ENCODE assay signal across 13 cellular contexts in genomic region chr10:29254123-29255046, GRCh38. TPM values are rescaled to one million over a fixed set of nuclear protein-coding genes. Genes with fewer than 3 reads are reported as not detected.
DNase-seq lines count a peak whose midpoint lies in the region; ATAC-seq and TF ChIP-seq lines count a peak whose summit lies in the region.
"Had no signal": no experiment of that assay in that cellular context is flagged by ENCODE, and none has a peak within 500 bp of the region (broad histone marks: within the 10 kb centered on the region; RNA-seq: fewer than 3 reads in every experiment).

No MANE protein-coding gene starts in this region.

- H3K9ac ChIP-seq in adipocyte (ENCODE audit: low read length), result no peak overlapping the region

- ATAC-seq in activated CD8-positive, alpha-beta memory T cell treated with anti-CD3 and anti-CD28 coated beads, Interleukin-2, amount 10 ng/mL, durations not matched to agents 7 days and 5 days, result no peak
- ATAC-seq in gastroesophageal sphincter, result no peak
- ATAC-seq: stimulated activated naive CD8-positive, alpha-beta T cell treated with anti-CD3 and anti-CD28 coated beads, Interleukin-15, Interleukin-2, amounts not matched to agents 100 U/mL and 50 U/mL, for 24 hours had no signal

- TF ChIP-seq EP300 in gastroesophageal sphincter (IDR thresholded peaks at IDR 0.05), result no peak

- CTCF ChIA-PET in activated CD8-positive, alpha-beta memory T cell treated with anti-CD3 and anti-CD28 coated beads, Interleukin-2, amount 10 ng/mL, durations not matched to agents 7 days and 5 days (lab: Charles Lee), result no interaction called here

- no peak overlapping the region for H3K27ac Mint-ChIP-seq in activated CD8-positive, alpha-beta memory T cell treated with anti-CD3 and anti-CD28 coated beads, Interleukin-2, amount 10 ng/mL, durations not matched to agents 7 days and 5 days

- no peak for TF ChIP-seq CTCF in gastroesophageal sphincter (IDR thresholded peaks at IDR 0.05)

- peaks cover 10% of the 10 kb centered on the region for H3K27me3 Mint-ChIP-seq in activated CD8-positive, alpha-beta memory T cell treated with anti-CD3 and anti-CD28 coated beads, Interleukin-2, amount 10 ng/mL, durations not matched to agents 7 days and 5 days

- H3K4me1 ChIP-seq in adipocyte (ENCODE audit: control insufficient read depth, insufficient read depth, low read length) (peaks cover 51% of the 10 kb centered on the region), mesodermal cell (ENCODE audit: control insufficient read depth, insufficient read depth, low read length, poor library complexity, severe bottlenecking) (peaks cover 65% of the 10 kb centered on the region), gastroesophageal sphincter (peaks cover 0 to 7% (median 0%) of the 10 kb centered on the region in 3 donors)

- WGBS in mesodermal cell (ENCODE audit: insufficient coverage in 2 of 2), 2 experiments, result 10 to 16% methylated on average over 7 to 8 of the region's 9 CpGs
- 20 to 21% methylated on average over 1 to 5 of the region's 9 CpGs for WGBS in gastroesophageal sphincter (ENCODE audit: low coverage in 1 of 2), 2 donors

- peak; percentile 83 for DNase-seq in EH (ENCODE audit: low read depth)
- peak; percentile 28 for DNase-seq in HuH-7.5 (ENCODE audit: low spot score)
- DNase-seq in adipocyte (ENCODE audit: low read depth), result peak; percentile 32
- DNase-seq in activated CD8-positive, alpha-beta memory T cell treated with anti-CD3 and anti-CD28 coated beads, Interleukin-2, amount 10 ng/mL, durations not matched to agents 7 days and 5 days, result no peak
- DNase-seq in activated naive CD4-positive, alpha-beta T cell treated with Interleukin-2 at 50 U/mL for 16 hours, result no peak
- no peak for DNase-seq in NCI-H510A (lab: John Stamatoyannopoulos, UW)
- DNase-seq: foreskin melanocyte; NCI-H2029; stimulated activated naive CD8-positive, alpha-beta T cell treated with anti-CD3 and anti-CD28 coated beads, Interleukin-15, Interleukin-2, amounts not matched to agents 100 U/mL and 50 U/mL, for 24 hours had no signal

- no peak overlapping the region for H3K4me3 Mint-ChIP-seq in activated CD8-positive, alpha-beta memory T cell treated with anti-CD3 and anti-CD28 coated beads, Interleukin-2, amount 10 ng/mL, durations not matched to agents 7 days and 5 days

- H3K4me1 Mint-ChIP-seq in activated CD8-positive, alpha-beta memory T cell treated with anti-CD3 and anti-CD28 coated beads, Interleukin-2, amount 10 ng/mL, durations not matched to agents 7 days and 5 days, result no peaks in the 10 kb centered on the region

- no peaks in the 10 kb centered on the region for H3K9me3 Mint-ChIP-seq in activated CD8-positive, alpha-beta memory T cell treated with anti-CD3 and anti-CD28 coated beads, Interleukin-2, amount 10 ng/mL, durations not matched to agents 7 days and 5 days (ENCODE audit: low read depth)

- H3K36me3 ChIP-seq in adipocyte (ENCODE audit: control insufficient read depth, insufficient read depth, low read length, severe bottlenecking) (no peaks in the 10 kb centered on the region), mesodermal cell (ENCODE audit: control insufficient read depth, insufficient read depth, low read length) (no peaks in the 10 kb centered on the region), gastroesophageal sphincter (no peaks in the 10 kb centered on the region)

- no peaks in the 10 kb centered on the region for H3K36me3 Mint-ChIP-seq in activated CD8-positive, alpha-beta memory T cell treated with anti-CD3 and anti-CD28 coated beads, Interleukin-2, amount 10 ng/mL, durations not matched to agents 7 days and 5 days

- no peak for TF ChIP-seq POLR2A in gastroesophageal sphincter (IDR thresholded peaks at IDR 0.05)

- H3K4me3 ChIP-seq in adipocyte (ENCODE audit: low read length) (no peak overlapping the region), mesodermal cell (ENCODE audit: extremely low read depth, insufficient read depth, low read length, poor library complexity, severe bottlenecking) (no peak overlapping the region), gastroesophageal sphincter (no peak overlapping the region)

- H3K9me3 ChIP-seq in adipocyte (ENCODE audit: control insufficient read depth, low read length) (peaks cover 2% of the 10 kb centered on the region), mesodermal cell (ENCODE audit: control insufficient read depth, low read length) (peaks cover 3% of the 10 kb centered on the region), gastroesophageal sphincter (peaks cover 0 to 4% (median 0%) of the 10 kb centered on the region in 3 donors)

- H3K27me3 ChIP-seq in adipocyte (replicated peaks; ENCODE audit: control insufficient read depth, insufficient read depth, low read length), result peaks cover 21% of the 10 kb centered on the region
- peaks cover 51% of the 10 kb centered on the region for H3K27me3 ChIP-seq in gastroesophageal sphincter

- H3K27ac ChIP-seq in mesodermal cell (ENCODE audit: low read depth, low read length, severe bottlenecking) (peak overlapping the region; percentile 95), gastroesophageal sphincter (no peak overlapping the region)

RNA-seq across cellular contexts. Expression of gene LYZL1, which starts 34.5 kb away (rescaled TPM):
- not detected for polyA plus RNA-seq in mesodermal cell (2013, experiment 1 of 2)
- polyA plus RNA-seq in mesodermal cell (2013, experiment 2 of 2), result not detected
- total RNA-seq in activated CD8-positive, alpha-beta memory T cell treated with anti-CD3 and anti-CD28 coated beads, Interleukin-2, amount 10 ng/mL, durations not matched to agents 7 days and 5 days, result not detected
- not detected for total RNA-seq in gastroesophageal sphincter
- total RNA-seq: cardiac septum, mucosa of gallbladder had no signal

Comparison
In these comparisons a context has a peak if more than half of its experiments do, and no peak if none do; other contexts are left out.
1. DNase-seq: peak in EH (single experiment), HuH-7.5 (single experiment) and adipocyte (single experiment); none in activated CD8-positive, alpha-beta memory T cell treated with anti-CD3 and anti-CD28 coated beads, Interleukin-2, amount 10 ng/mL, durations not matched to agents 7 days and 5 days (single experiment), activated naive CD4-positive, alpha-beta T cell treated with Interleukin-2 at 50 U/mL for 16 hours (single experiment) and NCI-H510A (single experiment).